ENCODE assay signal across 26 cellular contexts in the genomic region with DNA sequence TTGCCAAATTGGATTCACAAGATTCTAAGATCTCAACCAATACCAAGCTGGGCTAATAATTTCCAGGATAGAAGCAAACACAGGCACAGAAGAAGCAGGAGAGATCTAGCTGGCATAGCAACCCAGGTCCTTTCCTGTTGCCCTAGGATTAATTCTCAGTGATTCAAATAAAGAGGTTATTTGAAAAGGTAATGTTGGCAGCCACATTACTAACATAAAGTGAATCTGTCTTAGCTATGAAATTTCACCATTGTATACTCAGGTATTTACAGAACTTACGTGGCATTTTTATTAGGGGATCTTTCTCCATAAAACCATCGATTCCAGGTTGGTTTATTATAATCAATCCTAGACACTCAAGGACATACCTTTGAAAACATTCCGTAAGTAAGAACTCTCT.
"Had no signal": no experiment of that assay in that cellular context is flagged by ENCODE, and none has a peak within 500 bp of the region (broad histone marks: within the 10 kb centered on the region; RNA-seq: fewer than 3 reads in every experiment).

No MANE protein-coding gene starts in this region.

- H3K36me3 ChIP-seq: esophagus squamous epithelium, pancreas, right atrium auricular region, suprapubic skin, transverse colon, vagina had no signal

- H3K27me3 ChIP-seq: esophagus squamous epithelium, pancreas, right atrium auricular region, suprapubic skin, transverse colon, vagina had no signal

- H3K4me1 ChIP-seq: esophagus squamous epithelium, pancreas, right atrium auricular region, suprapubic skin, transverse colon, vagina had no signal

- H3K27ac ChIP-seq: coronary artery, esophagus squamous epithelium, pancreas, right atrium auricular region, suprapubic skin, transverse colon, vagina had no signal

- H3K4me1 Mint-ChIP-seq: memory B cell; natural killer cell; stimulated activated naive CD8-positive, alpha-beta T cell treated with anti-CD3 and anti-CD28 coated beads, Interleukin-15, amount 100 ng/mL, for 72 hours had no signal

- ATAC-seq: left lobe of liver; natural killer cell; pancreas; sciatic nerve; stimulated activated naive CD8-positive, alpha-beta T cell treated with anti-CD3 and anti-CD28 coated beads, Interleukin-15, amount 100 ng/mL, for 72 hours had no signal

- H3K36me3 Mint-ChIP-seq: memory B cell, natural killer cell had no signal

- H3K27ac Mint-ChIP-seq: memory B cell; natural killer cell; stimulated activated naive CD8-positive, alpha-beta T cell treated with anti-CD3 and anti-CD28 coated beads, Interleukin-15, amount 100 ng/mL, for 72 hours had no signal

- H3K4me3 ChIP-seq: coronary artery, esophagus squamous epithelium, lung, pancreas, right atrium auricular region, smooth muscle cell, suprapubic skin, transverse colon, vagina had no signal

- DNase-seq: dermis blood vessel endothelial cell; effector memory CD4-positive, alpha-beta T cell; erythroblast; esophagus squamous epithelium; foreskin melanocyte; head of caudate nucleus; kidney; natural killer cell; occipital lobe; pancreas; stimulated activated CD4-positive, alpha-beta T cell treated with anti-CD3 and anti-CD28 coated beads, Interleukin-12 subunit alpha, Interleukin-12 subunit beta, amount 100 ng/mL, for 4 hours; stimulated activated CD4-positive, alpha-beta T cell treated with anti-CD3 and anti-CD28 coated beads, Interleukin-1b, Interleukin-23, amount 100 ng/mL, for 48 hours; stimulated activated CD4-positive, alpha-beta T cell treated with anti-CD3 and anti-CD28 coated beads, Interleukin-4, amount 100 ng/mL, for 1 hour; stimulated activated CD8-positive, alpha-beta memory T cell treated with anti-CD3 and anti-CD28 coated beads, Interleukin-4, amount 100 ng/mL, for 48 hours; stimulated activated naive CD4-positive, alpha-beta T cell; stimulated activated naive CD8-positive, alpha-beta T cell treated with anti-CD3 and anti-CD28 coated beads, Interleukin-15, amount 100 ng/mL, for 72 hours; transverse colon had no signal

- H3K4me2 ChIP-seq: smooth muscle cell had no signal

- H3K4me3 Mint-ChIP-seq: memory B cell; natural killer cell; stimulated activated naive CD8-positive, alpha-beta T cell treated with anti-CD3 and anti-CD28 coated beads, Interleukin-15, amount 100 ng/mL, for 72 hours had no signal

- H3K27me3 Mint-ChIP-seq: memory B cell; stimulated activated naive CD8-positive, alpha-beta T cell treated with anti-CD3 and anti-CD28 coated beads, Interleukin-15, amount 100 ng/mL, for 72 hours had no signal

- H3K9me3 ChIP-seq: esophagus squamous epithelium, pancreas, suprapubic skin, transverse colon, vagina had no signal
